Comparison of ENCODE assay signal across 19 cellular contexts in genomic region chr6:168527451-168528210, GRCh38.
DNase-seq lines count a peak whose midpoint lies in the region; ATAC-seq and TF ChIP-seq lines count a peak whose summit lies in the region.
"Had no signal": no experiment of that assay in that cellular context is flagged by ENCODE, and none has a peak within 500 bp of the region (broad histone marks: within the 10 kb centered on the region; RNA-seq: fewer than 3 reads in every experiment).

No MANE protein-coding gene starts in this region.

- TF ChIP-seq CTCF in fibroblast of mammary gland (conservative IDR thresholded peaks at IDR 0.05; ENCODE audit: control insufficient read depth, insufficient read depth, low read depth, low read length) (no peak), ovary (IDR thresholded peaks at IDR 0.05) (no peak), uterus (IDR thresholded peaks at IDR 0.05) (no peak), psoas muscle (IDR thresholded peaks at IDR 0.05) (no peak)

- intact Hi-C loops in ovary (cut with DNase I) (no loop called here), uterus (cut with DNase I; ENCODE audit: low total_unique reads) (no loop called here), psoas muscle (cut with DNase I) (no loop called here)
- intact Hi-C loops in activated CD4-positive, alpha-beta T cell treated with anti-CD3 and anti-CD28 coated beads, Interleukin-2, amount 10 ng/mL, durations not matched to agents 24 days and 14 days (cut with micrococcal nuclease): no loop called here

- H3K36me3 Mint-ChIP-seq in activated CD4-positive, alpha-beta T cell treated with anti-CD3 and anti-CD28 coated beads, Interleukin-2, amount 10 ng/mL, durations not matched to agents 24 days and 14 days (ENCODE audit: low read depth): no peaks in the 10 kb centered on the region

- ATAC-seq in psoas muscle (no peak), GM19455 (IDR thresholded peaks at IDR 0.05; ENCODE audit: unreplicated experiment) (no peak)

- H3K9me3 ChIP-seq in ovary (no peaks in the 10 kb centered on the region), uterus (no peaks in the 10 kb centered on the region), psoas muscle (no peaks in the 10 kb centered on the region)
- H3K9me3 ChIP-seq: colonic mucosa, HAP-1, mucosa of descending colon had no signal

- no peak for TF ChIP-seq EP300 in ovary (IDR thresholded peaks at IDR 0.05)

- no peaks in the 10 kb centered on the region for H3K9me3 Mint-ChIP-seq in activated CD4-positive, alpha-beta T cell treated with anti-CD3 and anti-CD28 coated beads, Interleukin-2, amount 10 ng/mL, durations not matched to agents 24 days and 14 days
- H3K9me3 Mint-ChIP-seq: activated B cell treated with CpG ODN at 0.5 μM for 24 hours had no signal

- H3K4me3 ChIP-seq in fibroblast of mammary gland (ENCODE audit: control insufficient read depth, low read depth, low read length) (no peak overlapping the region), ovary (no peak overlapping the region), uterus (no peak overlapping the region), psoas muscle (no peak overlapping the region)
- H3K4me3 ChIP-seq: colonic mucosa, HAP-1, mucosa of descending colon had no signal

- H3K27me3 Mint-ChIP-seq in activated CD4-positive, alpha-beta T cell treated with anti-CD3 and anti-CD28 coated beads, Interleukin-2, amount 10 ng/mL, durations not matched to agents 24 days and 14 days: no peaks in the 10 kb centered on the region

- peak; percentile 49 for DNase-seq in astrocyte of the hippocampus (ENCODE audit: low read depth, low spot score)
- peak; percentile 93 for DNase-seq in fibroblast of mammary gland (ENCODE audit: low read depth)
- DNase-seq in ovary: no peak
- DNase-seq in uterus: no peak
- DNase-seq in psoas muscle: no peak
- DNase-seq in activated CD4-positive, alpha-beta T cell treated with anti-CD3 and anti-CD28 coated beads, Interleukin-2, amount 10 ng/mL, durations not matched to agents 24 days and 14 days: no peak
- DNase-seq: activated B cell treated with CpG ODN at 0.5 μM for 24 hours; activated CD8-positive, alpha-beta memory T cell treated with anti-CD3 and anti-CD28 coated beads for 24 hours; colonic mucosa; DMS 273 treated with DMSO at 0.1 percent for 48 hours; hippocampal formation; NCI-H146; posterior cingulate gyrus; SHP77 treated with DMSO at 0.1 percent for 48 hours; T-helper 2 cell had no signal

- peaks cover 9% of the 10 kb centered on the region for H3K4me1 ChIP-seq in ovary (ENCODE audit: insufficient read depth)
- H3K4me1 ChIP-seq in uterus: peaks cover 6 to 8% of the 10 kb centered on the region in 2 donors
- H3K4me1 ChIP-seq in psoas muscle: no peaks in the 10 kb centered on the region
- H3K4me1 ChIP-seq: colonic mucosa, HAP-1 had no signal

- H3K4me1 Mint-ChIP-seq in activated CD4-positive, alpha-beta T cell treated with anti-CD3 and anti-CD28 coated beads, Interleukin-2, amount 10 ng/mL, durations not matched to agents 24 days and 14 days: no peaks in the 10 kb centered on the region

- 79 to 81% (median 81%) methylated on average over 25 of the region's 25 CpGs for WGBS in ovary, 3 donors
- WGBS in psoas muscle, 3 donors: 79 to 97% (median 85%) methylated on average over 25 of the region's 25 CpGs

- TF ChIP-seq POLR2A in ovary (IDR thresholded peaks at IDR 0.05): no peak
- TF ChIP-seq POLR2A in uterus (IDR thresholded peaks at IDR 0.05): no peak

- no peaks in the 10 kb centered on the region for H3K36me3 ChIP-seq in ovary
- no peaks in the 10 kb centered on the region for H3K36me3 ChIP-seq in uterus
- H3K36me3 ChIP-seq in psoas muscle (ENCODE audit: insufficient read depth in 1 of 2, low read depth in 1 of 2): no peaks in the 10 kb centered on the region
- H3K36me3 ChIP-seq: colonic mucosa, HAP-1 had no signal

- no peak overlapping the region for H3K27ac Mint-ChIP-seq in activated CD4-positive, alpha-beta T cell treated with anti-CD3 and anti-CD28 coated beads, Interleukin-2, amount 10 ng/mL, durations not matched to agents 24 days and 14 days
- H3K27ac Mint-ChIP-seq: activated B cell treated with CpG ODN at 0.5 μM for 24 hours had no signal

- H3K27ac ChIP-seq in ovary (peak overlapping the region; percentile 37 to 39), uterus (peak overlapping the region; percentile 81 to 86), psoas muscle (no peak overlapping the region)
- H3K27ac ChIP-seq: colonic mucosa, epithelial cell of prostate had no signal

- no peak overlapping the region for H3K4me3 Mint-ChIP-seq in activated CD4-positive, alpha-beta T cell treated with anti-CD3 and anti-CD28 coated beads, Interleukin-2, amount 10 ng/mL, durations not matched to agents 24 days and 14 days
- H3K4me3 Mint-ChIP-seq: activated B cell treated with CpG ODN at 0.5 μM for 24 hours had no signal

- H3K27me3 ChIP-seq in ovary: no peaks in the 10 kb centered on the region
- no peaks in the 10 kb centered on the region for H3K27me3 ChIP-seq in uterus
- H3K27me3 ChIP-seq in psoas muscle (ENCODE audit: insufficient read depth in 3 of 3, low read length in 2 of 3): peaks cover 0 to 3% (median 0%) of the 10 kb centered on the region in 3 donors
- H3K27me3 ChIP-seq: colonic mucosa had no signal

Comparison
In these comparisons a context has a peak if more than half of its experiments do, and no peak if none do; other contexts are left out.
1. DNase-seq: peak in astrocyte of the hippocampus (single experiment) and fibroblast of mammary gland (single experiment); none in ovary (0 of 5), uterus (0 of 2), psoas muscle (0 of 2) and activated CD4-positive, alpha-beta T cell treated with anti-CD3 and anti-CD28 coated beads, Interleukin-2, amount 10 ng/mL, durations not matched to agents 24 days and 14 days (single experiment).